ENCODE assay signal across 9 cellular contexts in genomic region chr17:19379306-19380075, GRCh38. TPM values are rescaled to one million over a fixed set of nuclear protein-coding genes. Genes with fewer than 3 reads are reported as not detected.
DNase-seq lines count a peak whose midpoint lies in the region; ATAC-seq and TF ChIP-seq lines count a peak whose summit lies in the region.
"Had no signal": no experiment of that assay in that cellular context is flagged by ENCODE, and none has a peak within 500 bp of the region (broad histone marks: within the 10 kb centered on the region; RNA-seq: fewer than 3 reads in every experiment).

No MANE protein-coding gene starts in this region.

- H3K36me3 Mint-ChIP-seq in CD4-positive, alpha-beta memory T cell = peaks cover 27 to 52% of the 10 kb centered on the region in 2 donors

- no peak overlapping the region for H3K4me3 ChIP-seq in CD4-positive, alpha-beta memory T cell (ENCODE audit: low read length in 2 of 2)
- H3K4me3 ChIP-seq in PC-3 (ENCODE audit: low read length) (peak overlapping the region; percentile 78), epithelial cell of proximal tubule (ENCODE audit: low read depth, low read length) (peak overlapping the region; percentile 86), ovary (peak overlapping the region; percentile 93)

- peak overlapping the region; percentile 67 to 98 (median 85) for H3K27ac Mint-ChIP-seq in CD4-positive, alpha-beta memory T cell

- H3K27me3 Mint-ChIP-seq in CD4-positive, alpha-beta memory T cell = no peaks in the 10 kb centered on the region

- H3K9me3 ChIP-seq in CD4-positive, alpha-beta memory T cell (ENCODE audit: control insufficient read depth in 1 of 2, low read length in 2 of 2) = no peaks in the 10 kb centered on the region
- H3K9me3 ChIP-seq in PC-3 (ENCODE audit: low read length) (no peaks in the 10 kb centered on the region), ovary (no peaks in the 10 kb centered on the region)

- 63 to 69% (median 68%) methylated on average over 15 of the region's 15 CpGs for WGBS in ovary, 3 donors

- DNase-seq in CD4-positive, alpha-beta memory T cell = no peak
- DNase-seq in PC-3 (no peak), epithelial cell of proximal tubule (ENCODE audit: low read depth) (no peak), ovary (peak in 1 of 5 donors; percentile 21), NCI-H1417 treated with DMSO at 0.1 percent for 48 hours (lab: John Stamatoyannopoulos, UW) (no peak), NCI-H510A treated with DMSO at 0.1 percent for 48 hours (lab: John Stamatoyannopoulos, UW) (no peak), caudate nucleus (lab: John Stamatoyannopoulos, UW) (no peak), NCI-H748 treated with DMSO at 0.1 percent for 48 hours (lab: John Stamatoyannopoulos, UW) (no peak)
- DNase-seq: T1000 had no signal

- ATAC-seq in PC-3 = no peak

- no peak overlapping the region for H3K27ac ChIP-seq in CD4-positive, alpha-beta memory T cell (ENCODE audit: low read depth, low read length)
- H3K27ac ChIP-seq in PC-3 (ENCODE audit: low read length) = no peak overlapping the region
- H3K27ac ChIP-seq in ovary = peak overlapping the region; percentile 85 to 97
- H3K27ac ChIP-seq in caudate nucleus (ENCODE audit: low read depth, low read length) = no peak overlapping the region

- peak overlapping the region; percentile 97 for H3K4me2 ChIP-seq in PC-3 (ENCODE audit: low read length)

- no peaks in the 10 kb centered on the region for H3K9me2 ChIP-seq in PC-3 (replicated peaks; ENCODE audit: low read length)

- no peaks in the 10 kb centered on the region for H4K20me1 ChIP-seq in PC-3 (ENCODE audit: low read length)

- H3K36me3 ChIP-seq in CD4-positive, alpha-beta memory T cell (ENCODE audit: insufficient read depth, low read length) = peaks cover 10% of the 10 kb centered on the region
- H3K36me3 ChIP-seq in PC-3 (ENCODE audit: low read depth, low read length) (peaks cover 30% of the 10 kb centered on the region), ovary (no peaks in the 10 kb centered on the region)

- H3K4me3 Mint-ChIP-seq in CD4-positive, alpha-beta memory T cell = peak overlapping the region; percentile 67 to 100 (median 98)

- POLR2A ChIA-PET in CD4-positive, alpha-beta memory T cell (lab: Charles Lee; ENCODE audit: partially characterized antibody) = interaction anchor here (2.4 kb wide), 1 partner anchor 14 kb away, joined by 20 read pairs; no protein-coding TSS in a partner anchor
- POLR2A ChIA-PET in PC-3 (lab: Charles Lee; ENCODE audit: unreplicated experiment) = no interaction called here

- H3F3A ChIP-seq in PC-3 (ENCODE audit: low read length, unreplicated experiment) = no peaks in the 10 kb centered on the region

- intact Hi-C loops in CD4-positive, alpha-beta memory T cell (cut with micrococcal nuclease) = loop anchor here (5.0 to 10.0 kb wide), 3 partner anchors 128 to 525 kb away; partner anchors contain the start of genes ALDH3A2 and PRPSAP2
- intact Hi-C loops in PC-3 (cut with micrococcal nuclease) (loop anchor here (2.0 to 5.0 kb wide), 2 partner anchors 67 to 128 kb away; no protein-coding TSS in a partner anchor), ovary (cut with DNase I) (no loop called here)

- no peak overlapping the region for H2AFZ ChIP-seq in PC-3 (ENCODE audit: low read length)

- CTCF ChIA-PET in CD4-positive, alpha-beta memory T cell (lab: Charles Lee; ENCODE audit: partially characterized antibody) = interaction anchor here (2.1 to 3.3 kb wide), 2 partner anchors 16 to 68 kb away, joined by 12 to 30 read pairs; partner anchors contain the start of gene B9D1
- CTCF ChIA-PET in PC-3 (lab: Charles Lee) = no interaction called here

- H3K4me1 Mint-ChIP-seq in CD4-positive, alpha-beta memory T cell = peaks cover 13 to 42% (median 14%) of the 10 kb centered on the region in 4 donors

- H3K9ac ChIP-seq in PC-3 (ENCODE audit: low read length) = peak overlapping the region; percentile 90

- TF ChIP-seq EP300 in ovary (IDR thresholded peaks at IDR 0.05) = no peak

- H3K9me3 Mint-ChIP-seq in CD4-positive, alpha-beta memory T cell = peaks cover 0 to 3% (median 0%) of the 10 kb centered on the region in 8 donors

- peak; percentile 10 for TF ChIP-seq POLR2A in ovary (IDR thresholded peaks at IDR 0.05)

- no peak for TF ChIP-seq CTCF in PC-3 (conservative IDR thresholded peaks at IDR 0.05; ENCODE audit: low read depth, low read length)
- TF ChIP-seq CTCF in epithelial cell of proximal tubule (conservative IDR thresholded peaks at IDR 0.05; ENCODE audit: low read depth, low read length) = peak; percentile 14
- no peak for TF ChIP-seq CTCF in ovary (IDR thresholded peaks at IDR 0.05)

- BruUV-seq in PC-3 (replicated peaks; lab: Mats Ljungman, UMichigan) = TSS peak; percentile 25

- H3K79me2 ChIP-seq in PC-3 (ENCODE audit: low read length) = peaks cover 38% of the 10 kb centered on the region

- no peaks in the 10 kb centered on the region for H3K27me3 ChIP-seq in CD4-positive, alpha-beta memory T cell (ENCODE audit: insufficient read depth, low read length)
- H3K27me3 ChIP-seq in PC-3 (ENCODE audit: low read length) = no peaks in the 10 kb centered on the region
- no peaks in the 10 kb centered on the region for H3K27me3 ChIP-seq in ovary

- H3K4me1 ChIP-seq in CD4-positive, alpha-beta memory T cell (ENCODE audit: insufficient read depth, low read length) = peaks cover 15% of the 10 kb centered on the region
- peaks cover 15% of the 10 kb centered on the region for H3K4me1 ChIP-seq in PC-3 (ENCODE audit: insufficient read depth, low read length)
- H3K4me1 ChIP-seq in ovary (ENCODE audit: insufficient read depth) = peaks cover 19% of the 10 kb centered on the region

RNA-seq across cellular contexts. Expression of gene MAPK7, which starts 1.2 kb away (rescaled TPM):
- 10 to 100 TPM; 19.4 to 26.2 TPM for total RNA-seq in CD4-positive, alpha-beta memory T cell
- polyA plus RNA-seq in CD4-positive, alpha-beta memory T cell = 10 to 100 TPM in 1 of 2 donors, 1 to 10 TPM in 1; 2.1 to 12.4 TPM
- total RNA-seq in PC-3 (2014; rRNA removed) = 9.8 and 18.5 TPM in 2 replicates
- 9.1 and 19.0 TPM in 2 replicates for total RNA-seq in epithelial cell of proximal tubule
- total RNA-seq in ovary = 10 to 100 TPM; 14.3 to 74.6 (median 40.6) TPM
- 10 to 100 TPM; 15.2 to 23.0 TPM for polyA plus RNA-seq in ovary

RNA-seq across cellular contexts. Expression of gene MFAP4, which starts 7.5 kb away (rescaled TPM):
- not detected for total RNA-seq in CD4-positive, alpha-beta memory T cell
- polyA plus RNA-seq in CD4-positive, alpha-beta memory T cell = not detected
- not detected in 2 replicates for total RNA-seq in PC-3 (2014; rRNA removed)
- total RNA-seq in epithelial cell of proximal tubule = not detected in 2 replicates
- 100 to 1,000 TPM in 5 of 7 donors, 10 to 100 TPM in 2; 46.5 to 285 (median 168) TPM for total RNA-seq in ovary
- polyA plus RNA-seq in ovary = 100 to 1,000 TPM; 179 to 380 TPM

RNA-seq across cellular contexts. Expression of gene B9D1, which starts 17.0 kb away (rescaled TPM):
- 1 to 10 TPM; 2.5 to 2.8 TPM for total RNA-seq in CD4-positive, alpha-beta memory T cell
- under 1 TPM in 1 of 2 donors, not detected in 1; 0.29 TPM for polyA plus RNA-seq in CD4-positive, alpha-beta memory T cell
- total RNA-seq in PC-3 (2014; rRNA removed) (42.8 and 48.0 TPM in 2 replicates), epithelial cell of proximal tubule (27.3 and 44.2 TPM in 2 replicates), ovary (10 to 100 TPM; 19.6 to 60.5 (median 26.9) TPM)
- polyA plus RNA-seq in ovary = 10 to 100 TPM; 11.9 to 16.8 TPM

RNA-seq across cellular contexts. Expression of gene RNF112, which starts 31.5 kb away (rescaled TPM):
- total RNA-seq in CD4-positive, alpha-beta memory T cell = 1 to 10 TPM in 1 of 2 experiments, under 1 TPM in 1; 0.87 to 1.6 TPM
- under 1 TPM in 1 of 2 donors, not detected in 1; 0.06 TPM for polyA plus RNA-seq in CD4-positive, alpha-beta memory T cell
- total RNA-seq in PC-3 (2014; rRNA removed) (0.18 and 1.0 TPM in 2 replicates), epithelial cell of proximal tubule (0.06 TPM in 1 of 2 replicates, not detected in the other), ovary (1 to 10 TPM in 5 of 7 donors, under 1 TPM in 2; 0.24 to 6.9 (median 2.1) TPM)
- 1 to 10 TPM; 1.4 to 1.6 TPM for polyA plus RNA-seq in ovary

Comparison
In these comparisons a context has a peak if more than half of its experiments do, and no peak if none do; other contexts are left out.
1. H3K27ac ChIP-seq: peak in ovary (2 of 2); none in CD4-positive, alpha-beta memory T cell (single experiment), PC-3 (single experiment) and caudate nucleus (single experiment).
2. H3K4me3 ChIP-seq: peak in PC-3 (single experiment), epithelial cell of proximal tubule (single experiment) and ovary (single experiment); none in CD4-positive, alpha-beta memory T cell (0 of 2).
3. RNA of gene MFAP4, which starts 7.5 kb away (total RNA-seq): 46.5 to 285 TPM in ovary; not detected in epithelial cell of proximal tubule, not detected in CD4-positive, alpha-beta memory T cell and not detected in PC-3; every median in the first group is over 10 times any median in the second.
4. intact Hi-C loops: an anchor here in CD4-positive, alpha-beta memory T cell (5.0 to 10.0 kb wide) and PC-3 (2.0 to 5.0 kb wide); none called in ovary.